In genomic region chr9:127198587-127198986, GRCh38 we compare ENCODE assay signal across 15 cellular contexts.
DNase-seq lines count a peak whose midpoint lies in the region; ATAC-seq and TF ChIP-seq lines count a peak whose summit lies in the region.
"Had no signal": no experiment of that assay in that cellular context is flagged by ENCODE, and none has a peak within 500 bp of the region (broad histone marks: within the 10 kb centered on the region; RNA-seq: fewer than 3 reads in every experiment).

No MANE protein-coding gene starts in this region.

- H2BK15ac ChIP-seq in H9 (ENCODE audit: low read depth, low read length) = no peak overlapping the region

- H3K79me1 ChIP-seq in H9 (ENCODE audit: insufficient read depth, low read depth, low read length, poor library complexity, severe bottlenecking) = no peaks in the 10 kb centered on the region

- H3K23ac ChIP-seq in H9 (ENCODE audit: insufficient read length, low read depth, low read length) = no peak overlapping the region

- no peak overlapping the region for H2AK5ac ChIP-seq in H9 (ENCODE audit: insufficient read length, low read length)

- no peak overlapping the region for H3K4me2 ChIP-seq in H9 (ENCODE audit: insufficient read depth, insufficient read length, low read length)

- H3K36me3 ChIP-seq in heart left ventricle (no peaks in the 10 kb centered on the region), esophagus squamous epithelium (no peaks in the 10 kb centered on the region), prostate gland (no peaks in the 10 kb centered on the region), aorta (ENCODE audit: control insufficient read depth in 1 of 2, insufficient read depth in 2 of 2, low read length in 1 of 2) (no peaks in the 10 kb centered on the region)
- H3K36me3 ChIP-seq in CD4-positive, alpha-beta memory T cell (ENCODE audit: insufficient read depth, low read length) = no peaks in the 10 kb centered on the region
- H3K36me3 ChIP-seq: colonic mucosa had no signal

- H2BK120ac ChIP-seq in H9 (ENCODE audit: low read depth, low read length, poor library complexity, severe bottlenecking) = no peak overlapping the region

- H3K27me3 Mint-ChIP-seq in CD4-positive, alpha-beta memory T cell = peaks cover 0 to 1% of the 10 kb centered on the region in 2 donors
- no peaks in the 10 kb centered on the region for H3K27me3 Mint-ChIP-seq in H9 (ENCODE audit: low read depth)
- H3K27me3 Mint-ChIP-seq: activated CD4-positive, alpha-beta T cell treated with anti-CD3 and anti-CD28 coated beads, Interleukin-2, amount 10 ng/mL, durations not matched to agents 24 days and 14 days had no signal

- CTCF ChIA-PET in CD4-positive, alpha-beta memory T cell (lab: Charles Lee; ENCODE audit: partially characterized antibody) = interaction anchor here (0.6 to 10.0 kb wide), 16 partner anchors 9 to 527 kb away, joined by 3 to 175 read pairs (median 4); partner anchors contain the start of gene RALGPS1

- no peaks in the 10 kb centered on the region for H3K79me2 ChIP-seq in H9 (ENCODE audit: insufficient read depth, low read length)

- no peaks in the 10 kb centered on the region for H3K27me3 ChIP-seq in heart left ventricle
- H3K27me3 ChIP-seq in esophagus squamous epithelium = no peaks in the 10 kb centered on the region
- no peaks in the 10 kb centered on the region for H3K27me3 ChIP-seq in prostate gland (replicated peaks; ENCODE audit: insufficient read depth)
- H3K27me3 ChIP-seq in aorta (ENCODE audit: control insufficient read depth in 1 of 2, insufficient read depth in 2 of 2, low read length in 1 of 2) = no peaks in the 10 kb centered on the region
- no peaks in the 10 kb centered on the region for H3K27me3 ChIP-seq in CD4-positive, alpha-beta memory T cell (ENCODE audit: insufficient read depth, low read length)
- no peaks in the 10 kb centered on the region for H3K27me3 ChIP-seq in H9 (ENCODE audit: insufficient read depth, low read length)
- H3K27me3 ChIP-seq: colonic mucosa had no signal

- no peak overlapping the region for H4K91ac ChIP-seq in H9 (ENCODE audit: insufficient read length, low read depth, low read length)

- H3K4me1 Mint-ChIP-seq in CD4-positive, alpha-beta memory T cell = peaks cover 1 to 11% (median 6%) of the 10 kb centered on the region in 4 donors
- H3K4me1 Mint-ChIP-seq in H9 = peaks cover 2 to 13% of the 10 kb centered on the region in 2 experiments; a peak in 3 of 4 replicates

- intact Hi-C loops in heart left ventricle (cut with DNase I) = loop anchor here in 8 of 10 donors (1.0 to 10.0 kb wide), 11 partner anchors 61 to 258 kb away; partner anchors contain the start of gene ANGPTL2 (in 1 of the 8)
- intact Hi-C loops in Right ventricle myocardium superior (cut with DNase I) = no loop called here
- intact Hi-C loops in esophagus squamous epithelium (cut with DNase I) = loop anchor here (5.0 kb wide), 1 partner anchor 76 kb away; the partner anchor contains the start of gene ANGPTL2
- intact Hi-C loops in prostate gland (cut with DNase I) = loop anchor here (5.0 kb wide), 2 partner anchors 176 to 236 kb away; no protein-coding TSS in a partner anchor
- intact Hi-C loops in aorta (cut with DNase I) = loop anchor here in 1 of 2 donors (2.0 kb wide), 1 partner anchor 226 kb away; no protein-coding TSS in a partner anchor
- intact Hi-C loops in CD4-positive, alpha-beta memory T cell (cut with micrococcal nuclease) = loop anchor here (2.0 kb wide), 1 partner anchor 338 kb away; the partner anchor contains the start of gene ZBTB34

- peaks cover 4 to 37% (median 28%) of the 10 kb centered on the region in 12 donors for H3K4me1 ChIP-seq in heart left ventricle
- peaks cover 7 to 55% (median 33%) of the 10 kb centered on the region in 3 donors for H3K4me1 ChIP-seq in esophagus squamous epithelium
- H3K4me1 ChIP-seq in prostate gland (replicated peaks) = no peaks in the 10 kb centered on the region
- H3K4me1 ChIP-seq in aorta (ENCODE audit: control insufficient read depth in 1 of 2, insufficient read depth in 2 of 2, low read length in 2 of 2) = no peaks in the 10 kb centered on the region
- H3K4me1 ChIP-seq in CD4-positive, alpha-beta memory T cell (ENCODE audit: insufficient read depth, low read length) = peaks cover 10% of the 10 kb centered on the region
- H3K4me1 ChIP-seq in H9 (ENCODE audit: insufficient read depth, low read length) = no peaks in the 10 kb centered on the region
- H3K4me1 ChIP-seq: colonic mucosa had no signal

- H2BK12ac ChIP-seq in H9 (ENCODE audit: insufficient read length, low read depth, low read length) = no peak overlapping the region

- WGBS in heart left ventricle, 4 donors = 74 to 85% (median 81%) methylated on average over 5 to 7 of the region's 7 CpGs
- whole genome bisulfite sequencing in esophagus squamous epithelium, 2 donors = 54 to 80% methylated on average over 1 to 3 of the region's 7 CpGs
- 70% methylated on average over 7 of the region's 7 CpGs for WGBS in prostate gland
- WGBS in aorta, 2 donors = 69 to 85% methylated on average over 7 of the region's 7 CpGs
- WGBS in H9 (ENCODE audit: extremely low coverage, insufficient read length, low lambda C conversion rate) = no CpG with 5 or more reads among the region's 7 CpGs

- H3K23me2 ChIP-seq in H9 (ENCODE audit: insufficient read length, low read depth, low read length, poor library complexity, severe bottlenecking) = peaks cover 2% of the 10 kb centered on the region

- H3K36me3 Mint-ChIP-seq in CD4-positive, alpha-beta memory T cell = no peaks in the 10 kb centered on the region
- H3K36me3 Mint-ChIP-seq in H9 (ENCODE audit: insufficient read depth in 1 of 3, low read depth in 3 of 3) = peaks cover 0 to 2% (median 2%) of the 10 kb centered on the region in 3 experiments; a peak in 1 of 7 replicates
- H3K36me3 Mint-ChIP-seq: activated naive CD4-positive, alpha-beta T cell treated with anti-CD3 and anti-CD28 coated beads, Interleukin-2, amount 10 ng/mL, durations not matched to agents 7 days and 5 days; mesothelial cell of epicardium had no signal

- no peak overlapping the region for H2BK20ac ChIP-seq in H9 (ENCODE audit: low read depth, low read length, poor library complexity, severe bottlenecking)

- no peaks in the 10 kb centered on the region for H3K9me3 ChIP-seq in heart left ventricle
- no peaks in the 10 kb centered on the region for H3K9me3 ChIP-seq in esophagus squamous epithelium
- H3K9me3 ChIP-seq in prostate gland = no peaks in the 10 kb centered on the region
- no peaks in the 10 kb centered on the region for H3K9me3 ChIP-seq in aorta (ENCODE audit: control insufficient read depth, low read length)
- no peaks in the 10 kb centered on the region for H3K9me3 ChIP-seq in CD4-positive, alpha-beta memory T cell (ENCODE audit: control insufficient read depth in 1 of 2, low read length in 2 of 2)
- H3K9me3 ChIP-seq in H9 (ENCODE audit: control insufficient read depth, low read depth, low read length) = no peaks in the 10 kb centered on the region
- H3K9me3 ChIP-seq: colonic mucosa had no signal

- POLR2A ChIA-PET in CD4-positive, alpha-beta memory T cell (lab: Charles Lee; ENCODE audit: partially characterized antibody) = interaction anchor here (0.7 to 2.6 kb wide), 3 partner anchors 212 to 258 kb away, joined by 3 to 9 read pairs (median 5); no protein-coding TSS in a partner anchor

- H3K4me3 ChIP-seq in heart left ventricle (no peak overlapping the region), esophagus squamous epithelium (no peak overlapping the region), prostate gland (no peak overlapping the region), aorta (ENCODE audit: low read length in 2 of 2) (no peak overlapping the region)
- H3K4me3 ChIP-seq in CD4-positive, alpha-beta memory T cell (ENCODE audit: low read length in 2 of 2) = no peak overlapping the region
- H3K4me3 ChIP-seq: colonic mucosa had no signal

- no peak overlapping the region for H4K5ac ChIP-seq in H9 (ENCODE audit: insufficient read length, low read depth, low read length)

- H3K9ac ChIP-seq in H9 (ENCODE audit: extremely low read depth, insufficient read length, low read length) = no peak overlapping the region

- H3K14ac ChIP-seq in H9 (ENCODE audit: insufficient read depth, low read length) = no peak overlapping the region

- no peak overlapping the region for H3K4ac ChIP-seq in H9 (ENCODE audit: low read depth, low read length)

- no peak overlapping the region for H3K18ac ChIP-seq in H9 (ENCODE audit: insufficient read length, low read depth, low read length)

- no peak overlapping the region for H3T11ph ChIP-seq in H9 (ENCODE audit: low read length)

- no peaks in the 10 kb centered on the region for H3K9me3 Mint-ChIP-seq in CD4-positive, alpha-beta memory T cell
- H3K9me3 Mint-ChIP-seq in H9 = no peaks in the 10 kb centered on the region
- H3K9me3 Mint-ChIP-seq: activated CD4-positive, alpha-beta T cell treated with anti-CD3 and anti-CD28 coated beads, Interleukin-2, amount 10 ng/mL, durations not matched to agents 24 days and 14 days; activated naive CD4-positive, alpha-beta T cell treated with anti-CD3 and anti-CD28 coated beads, Interleukin-2, amount 10 ng/mL, durations not matched to agents 7 days and 5 days; immature natural killer cell; mesothelial cell of epicardium had no signal

- no peak overlapping the region for H3K4me3 Mint-ChIP-seq in CD4-positive, alpha-beta memory T cell
- H3K4me3 Mint-ChIP-seq in H9 = no peak overlapping the region
- H3K4me3 Mint-ChIP-seq: activated CD4-positive, alpha-beta T cell treated with anti-CD3 and anti-CD28 coated beads, Interleukin-2, amount 10 ng/mL, durations not matched to agents 24 days and 14 days; activated naive CD4-positive, alpha-beta T cell treated with anti-CD3 and anti-CD28 coated beads, Interleukin-2, amount 10 ng/mL, durations not matched to agents 7 days and 5 days; immature natural killer cell; mesothelial cell of epicardium had no signal

- H2BK5ac ChIP-seq in H9 (ENCODE audit: insufficient read length, low read length) = no peak overlapping the region

- no peak overlapping the region for H2AFZ ChIP-seq in H9 (ENCODE audit: low read length)

- H3K27ac Mint-ChIP-seq in CD4-positive, alpha-beta memory T cell = peak overlapping the region in 3 of 7 donors; percentile 1 to 43 (median 18)
- H3K27ac Mint-ChIP-seq in H9 = peak overlapping the region in 1 of 3 experiments; percentile 43; a peak in 3 of 7 replicates
- H3K27ac Mint-ChIP-seq: activated CD4-positive, alpha-beta T cell treated with anti-CD3 and anti-CD28 coated beads, Interleukin-2, amount 10 ng/mL, durations not matched to agents 24 days and 14 days; activated naive CD4-positive, alpha-beta T cell treated with anti-CD3 and anti-CD28 coated beads, Interleukin-2, amount 10 ng/mL, durations not matched to agents 7 days and 5 days; immature natural killer cell; mesothelial cell of epicardium had no signal

- no peak for TF ChIP-seq POLR2A in heart left ventricle (IDR thresholded peaks at IDR 0.05)
- no peak for TF ChIP-seq POLR2A in esophagus squamous epithelium (IDR thresholded peaks at IDR 0.05)
- TF ChIP-seq POLR2A in prostate gland (IDR thresholded peaks at IDR 0.05) = no peak

- H3K27ac ChIP-seq in heart left ventricle = peak overlapping the region in 11 of 12 donors; percentile 43 to 81 (median 72)
- H3K27ac ChIP-seq in esophagus squamous epithelium = peak overlapping the region; percentile 16 to 82 (median 74)
- H3K27ac ChIP-seq in prostate gland = peak overlapping the region; percentile 22 to 49
- no peak overlapping the region for H3K27ac ChIP-seq in aorta (ENCODE audit: low read depth in 1 of 2, low read length in 2 of 2)
- H3K27ac ChIP-seq in CD4-positive, alpha-beta memory T cell (ENCODE audit: low read depth, low read length) = no peak overlapping the region
- H3K27ac ChIP-seq in H9 (ENCODE audit: insufficient read length, low read depth, low read length) = no peak overlapping the region
- H3K27ac ChIP-seq: C4-2B, colonic mucosa had no signal

- no peaks in the 10 kb centered on the region for H4K20me1 ChIP-seq in H9 (ENCODE audit: control insufficient read depth, insufficient read depth, insufficient read length)

- ATAC-seq in heart left ventricle (no peak), Right ventricle myocardium superior (ENCODE audit: poor library complexity) (no peak), aorta (ENCODE audit: low FRiP score) (no peak)

- TF ChIP-seq CTCF in heart left ventricle (IDR thresholded peaks at IDR 0.05) (no peak), esophagus squamous epithelium (IDR thresholded peaks at IDR 0.05) (no peak), prostate gland (IDR thresholded peaks at IDR 0.05) (no peak), H9 (conservative IDR thresholded peaks at IDR 0.05) (no peak)

- no peak overlapping the region for H3K56ac ChIP-seq in H9 (ENCODE audit: insufficient read length, low read depth, low read length)

- H4K8ac ChIP-seq in H9 (replicated peaks; ENCODE audit: insufficient read length, low read depth, low read length) = no peak overlapping the region

- no peak for DNase-seq in heart left ventricle
- DNase-seq in Right ventricle myocardium superior = no peak
- no peak for DNase-seq in esophagus squamous epithelium (lab: John Stamatoyannopoulos, UW)
- no peak for DNase-seq in prostate gland (ENCODE audit: low spot score)
- peak; percentile 41 to 51 for DNase-seq in aorta
- DNase-seq in CD4-positive, alpha-beta memory T cell = no peak
- no peak for DNase-seq in H9
- DNase-seq in NCI-H510A treated with DMSO at 0.1 percent for 48 hours (lab: John Stamatoyannopoulos, UW) = no peak
- DNase-seq: NCI-H1048 had no signal

Comparison
In these comparisons a context has a peak if more than half of its experiments do, and no peak if none do; other contexts are left out.
1. DNase-seq: peak in aorta (2 of 2); none in heart left ventricle (0 of 5), Right ventricle myocardium superior (single experiment), esophagus squamous epithelium (single experiment), prostate gland (single experiment), CD4-positive, alpha-beta memory T cell (0 of 5), H9 (single experiment) and NCI-H510A treated with DMSO at 0.1 percent for 48 hours (single experiment).
2. H3K27ac ChIP-seq: peak in heart left ventricle (11 of 12), esophagus squamous epithelium (4 of 4) and prostate gland (2 of 2); none in aorta (0 of 2), CD4-positive, alpha-beta memory T cell (single experiment) and H9 (single experiment).